Comparison of ENCODE assay signal across 2 cellular contexts in genomic region chr7:44486693-44487092, GRCh38.
TF ChIP-seq lines count a peak whose summit lies in the region.

No MANE protein-coding gene starts in this region.

TF ChIP-seq in GM12878, 131 proteins besides CTCF, POLR2A, EP300 and RAD21:
- TF ChIP-seq CHD2 (IDR thresholded peaks at IDR 0.05; ENCODE audit: borderline replicate concordance, low read depth, low read length) (no peak), CUX1 (IDR thresholded peaks at IDR 0.05; ENCODE audit: insufficient replicate concordance, low read depth, low read length) (no peak), ZNF274 (IDR thresholded peaks at IDR 0.05; ENCODE audit: insufficient read depth, insufficient read length) (no peak), E2F4 (IDR thresholded peaks at IDR 0.05; ENCODE audit: low read depth, low read length) (no peak), CHD4 (IDR thresholded peaks at IDR 0.05) (no peak), PKNOX1 (IDR thresholded peaks at IDR 0.05) (peak; percentile 28; the same call in 1 of the 2 replicates)

TF ChIP-seq in HepG2, 621 proteins besides CTCF, POLR2A, EP300 and RAD21:
- TF ChIP-seq IKZF4 (CRISPR knock-in tag; IDR thresholded peaks at IDR 0.05; ENCODE audit: borderline replicate concordance, low read depth, not compliant biosample characterization): no peak
- TF ChIP-seq ZNF737 (CRISPR knock-in tag; IDR thresholded peaks at IDR 0.05; ENCODE audit: borderline replicate concordance): no peak
- TF ChIP-seq ATF7 (IDR thresholded peaks at IDR 0.05): no peak
- TF ChIP-seq ATF7 (CRISPR knock-in tag; IDR thresholded peaks at IDR 0.05): no peak
